Comparison of ENCODE assay signal across 9 cellular contexts in the genomic region with DNA sequence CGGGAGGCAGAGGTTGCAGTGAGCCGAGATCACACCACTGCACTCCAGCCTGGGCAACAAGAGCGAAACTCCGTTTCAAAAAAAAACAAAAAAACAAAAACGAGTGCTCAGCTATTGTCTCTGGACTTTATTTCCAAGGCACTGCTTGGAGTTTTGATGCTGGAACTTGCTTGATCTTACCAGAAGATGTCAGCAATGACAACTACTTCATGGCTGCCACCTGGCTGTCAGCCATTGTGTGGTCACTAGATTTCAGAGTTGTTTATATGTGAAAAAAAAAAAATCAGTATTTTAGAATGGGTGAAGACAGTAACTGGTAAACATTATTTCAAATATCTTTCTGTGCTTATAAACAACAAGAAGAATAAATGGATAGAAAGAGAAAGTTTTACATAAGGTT. TPM values are rescaled to one million over a fixed set of nuclear protein-coding genes. Genes with fewer than 3 reads are reported as not detected.
A peak's percentile ranks its signal among the peaks of the same experiment; 100 is the strongest.
DNase-seq lines count a peak whose midpoint lies in the region; ATAC-seq and TF ChIP-seq lines count a peak whose summit lies in the region.
"Had no signal": no experiment of that assay in that cellular context is flagged by ENCODE, and none has a peak within 500 bp of the region (broad histone marks: within the 10 kb centered on the region; RNA-seq: fewer than 3 reads in every experiment).

No MANE protein-coding gene starts in this region.

- TF ChIP-seq CTCF in Calu3 (IDR thresholded peaks at IDR 0.05; ENCODE audit: unreplicated experiment) (no peak), GM23338 (conservative IDR thresholded peaks at IDR 0.05; ENCODE audit: low read depth in 2 of 2) (peak; percentile 63 to 79), Panc1 (IDR thresholded peaks at IDR 0.05) (peak; percentile 71), chondrocyte (IDR thresholded peaks at IDR 0.05) (peak; percentile 62)

- no peak overlapping the region for H3K4me3 Mint-ChIP-seq in Calu3 (ENCODE audit: low read depth, unreplicated experiment)
- H3K4me3 Mint-ChIP-seq in GM23338 = no peak overlapping the region
- no peak overlapping the region for H3K4me3 Mint-ChIP-seq in chondrocyte (ENCODE audit: unreplicated experiment)

- H3K4me1 Mint-ChIP-seq in Calu3 (ENCODE audit: low read depth, unreplicated experiment) (no peaks in the 10 kb centered on the region), GM23338 (no peaks in the 10 kb centered on the region), chondrocyte (ENCODE audit: low read depth) (no peaks in the 10 kb centered on the region)

- H3K27ac ChIP-seq in GM23338 (ENCODE audit: low read depth) (no peak overlapping the region), Panc1 (ENCODE audit: low read length) (no peak overlapping the region)
- H3K27ac ChIP-seq: SJSA1 had no signal

- H2AFZ ChIP-seq in GM23338 = no peak overlapping the region

- intact Hi-C loops in Calu3 (cut with micrococcal nuclease; ENCODE audit: unreplicated experiment) = loop anchor here (1.0 kb wide), 1 partner anchor 50 kb away; no protein-coding TSS in a partner anchor
- intact Hi-C loops in Panc1 (cut with micrococcal nuclease; ENCODE audit: unreplicated experiment) = no loop called here

- no peak overlapping the region for H3K4me3 ChIP-seq in GM23338
- H3K4me3 ChIP-seq in Panc1 (ENCODE audit: low read depth in 2 of 2, low read length in 2 of 2) = no peak overlapping the region
- H3K4me3 ChIP-seq in skeletal muscle cell (ENCODE audit: low read depth, low read length) = no peak overlapping the region
- H3K4me3 ChIP-seq: SJSA1 had no signal

- ATAC-seq in GM23338 (peak; percentile 66), Panc1 (peak; percentile 85), GM19455 (IDR thresholded peaks at IDR 0.05; ENCODE audit: unreplicated experiment) (no peak), HG03442 (IDR thresholded peaks at IDR 0.05; ENCODE audit: unreplicated experiment) (no peak)

- H3K27me3 Mint-ChIP-seq in Calu3 (ENCODE audit: unreplicated experiment) (peaks cover 47% of the 10 kb centered on the region), GM23338 (ENCODE audit: insufficient read depth, low read depth, poor library complexity) (peaks cover 1% of the 10 kb centered on the region), chondrocyte (ENCODE audit: low read depth) (peaks cover 40% of the 10 kb centered on the region)

- POLR2A ChIA-PET in Panc1 (lab: Charles Lee) = no interaction called here

- BruUV-seq in Calu3 (replicated peaks; lab: Mats Ljungman, UMichigan) (no TSS peak), Panc1 (replicated peaks; lab: Mats Ljungman, UMichigan) (no TSS peak)

- H3K36me3 ChIP-seq in GM23338 (ENCODE audit: insufficient read depth) (no peaks in the 10 kb centered on the region), Panc1 (ENCODE audit: control insufficient read depth, insufficient read depth, low read length) (no peaks in the 10 kb centered on the region)
- H3K36me3 ChIP-seq: SJSA1 had no signal

- CTCF ChIA-PET in Calu3 (lab: Charles Lee) = interaction anchor here (1.0 kb wide), 1 partner anchor 51 kb away, joined by 3 read pairs; no protein-coding TSS in a partner anchor
- CTCF ChIA-PET in Panc1 (lab: Charles Lee) = interaction anchor here (0.7 to 1.2 kb wide), 5 partner anchors 49 to 639 kb away, joined by 3 to 5 read pairs (median 4); no protein-coding TSS in a partner anchor

- H3K36me3 Mint-ChIP-seq in Calu3 (ENCODE audit: insufficient read depth, unreplicated experiment) (no peaks in the 10 kb centered on the region), GM23338 (ENCODE audit: low read depth) (no peaks in the 10 kb centered on the region), chondrocyte (ENCODE audit: low read depth) (no peaks in the 10 kb centered on the region)

- H3K79me2 ChIP-seq in GM23338 (replicated peaks; ENCODE audit: insufficient read depth) = no peaks in the 10 kb centered on the region

- H3K9me3 Mint-ChIP-seq in Calu3 (ENCODE audit: low read depth, unreplicated experiment) = no peaks in the 10 kb centered on the region
- H3K9me3 Mint-ChIP-seq in GM23338 = no peaks in the 10 kb centered on the region
- no peaks in the 10 kb centered on the region for H3K9me3 Mint-ChIP-seq in chondrocyte (ENCODE audit: low read depth)

- no peak overlapping the region for H3K4me2 ChIP-seq in GM23338

- H3K27me3 ChIP-seq in GM23338 (ENCODE audit: insufficient read depth) (peaks cover 6% of the 10 kb centered on the region; the same call in 1 of the 2 replicates), Panc1 (ENCODE audit: control insufficient read depth, insufficient read depth, low read length) (peaks cover 18% of the 10 kb centered on the region)

- DNase-seq in Calu3 (peak; percentile 10), GM23338 (ENCODE audit: low spot score) (peak; percentile 69), Panc1 (ENCODE audit: low read depth, low spot score) (no peak), chondrocyte (ENCODE audit: low spot score) (no peak), skeletal muscle cell (ENCODE audit: low read depth) (peak; percentile 14), dedifferentiated amniotic fluid mesenchymal stem cell (ENCODE audit: extremely low spot score) (no peak)

- in situ Hi-C loops in Panc1 (cut with HindIII; ENCODE audit: low pct_unique_long_range_greater_than_20kb, low sequenced_read_pairs) = no loop called here

- H3K4me1 ChIP-seq in GM23338 (ENCODE audit: insufficient read depth) = no peaks in the 10 kb centered on the region
- no peaks in the 10 kb centered on the region for H3K4me1 ChIP-seq in Panc1 (ENCODE audit: control insufficient read depth, insufficient read depth, low read length)
- H3K4me1 ChIP-seq: SJSA1 had no signal

- H4K20me1 ChIP-seq in GM23338 (replicated peaks; ENCODE audit: insufficient read depth) = peaks cover 3% of the 10 kb centered on the region

- no peaks in the 10 kb centered on the region for H3K9me2 ChIP-seq in GM23338 (ENCODE audit: insufficient read depth)

- H3K9me3 ChIP-seq in Panc1 (ENCODE audit: control insufficient read depth, insufficient read depth, low read depth, low read length) = no peaks in the 10 kb centered on the region
- H3K9me3 ChIP-seq: SJSA1 had no signal

- H3K27ac Mint-ChIP-seq in Calu3 (ENCODE audit: unreplicated experiment) (no peak overlapping the region), GM23338 (no peak overlapping the region), chondrocyte (ENCODE audit: unreplicated experiment) (no peak overlapping the region)

- no peaks in the 10 kb centered on the region for H3F3A ChIP-seq in GM23338 (replicated peaks; ENCODE audit: low read depth)

TF ChIP-seq in GM23338, 12 proteins besides CTCF, POLR2A, EP300 and RAD21:
- TF ChIP-seq ZNF331 (CRISPR knock-in tag; IDR thresholded peaks at IDR 0.05; ENCODE audit: low read depth) = no peak
- TF ChIP-seq, protein P1, sequence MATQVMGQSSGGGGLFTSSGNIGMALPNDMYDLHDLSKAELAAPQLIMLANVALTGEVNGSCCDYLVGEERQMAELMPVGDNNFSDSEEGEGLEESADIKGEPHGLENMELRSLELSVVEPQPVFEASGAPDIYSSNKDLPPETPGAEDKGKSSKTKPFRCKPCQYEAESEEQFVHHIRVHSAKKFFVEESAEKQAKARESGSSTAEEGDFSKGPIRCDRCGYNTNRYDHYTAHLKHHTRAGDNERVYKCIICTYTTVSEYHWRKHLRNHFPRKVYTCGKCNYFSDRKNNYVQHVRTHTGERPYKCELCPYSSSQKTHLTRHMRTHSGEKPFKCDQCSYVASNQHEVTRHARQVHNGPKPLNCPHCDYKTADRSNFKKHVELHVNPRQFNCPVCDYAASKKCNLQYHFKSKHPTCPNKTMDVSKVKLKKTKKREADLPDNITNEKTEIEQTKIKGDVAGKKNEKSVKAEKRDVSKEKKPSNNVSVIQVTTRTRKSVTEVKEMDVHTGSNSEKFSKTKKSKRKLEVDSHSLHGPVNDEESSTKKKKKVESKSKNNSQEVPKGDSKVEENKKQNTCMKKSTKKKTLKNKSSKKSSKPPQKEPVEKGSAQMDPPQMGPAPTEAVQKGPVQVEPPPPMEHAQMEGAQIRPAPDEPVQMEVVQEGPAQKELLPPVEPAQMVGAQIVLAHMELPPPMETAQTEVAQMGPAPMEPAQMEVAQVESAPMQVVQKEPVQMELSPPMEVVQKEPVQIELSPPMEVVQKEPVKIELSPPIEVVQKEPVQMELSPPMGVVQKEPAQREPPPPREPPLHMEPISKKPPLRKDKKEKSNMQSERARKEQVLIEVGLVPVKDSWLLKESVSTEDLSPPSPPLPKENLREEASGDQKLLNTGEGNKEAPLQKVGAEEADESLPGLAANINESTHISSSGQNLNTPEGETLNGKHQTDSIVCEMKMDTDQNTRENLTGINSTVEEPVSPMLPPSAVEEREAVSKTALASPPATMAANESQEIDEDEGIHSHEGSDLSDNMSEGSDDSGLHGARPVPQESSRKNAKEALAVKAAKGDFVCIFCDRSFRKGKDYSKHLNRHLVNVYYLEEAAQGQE (IDR thresholded peaks at IDR 0.05; ENCODE audit: unreplicated experiment) = peak; percentile 27

RNA-seq across cellular contexts. Expression of gene OR4D1, which starts 26.3 kb away (rescaled TPM):
- not detected in 2 replicates for total RNA-seq in Calu3 (2022)
- total RNA-seq in GM23338 (2014; rRNA removed; shearing (Covaris generic)) = 0.08 and 0.10 TPM in 2 replicates
- 0.37 and 0.50 TPM in 2 replicates for polyA plus RNA-seq in GM23338 (2016; fragmentation: Nextera tagmentation; extraction: Ambion mirVana)
- 0.05 TPM for total RNA-seq in Panc1 (2021; ENCODE audit: unreplicated experiment)
- polyA plus RNA-seq in Panc1 (2012; ENCODE audit: insufficient read length) = 0.08 TPM
- total RNA-seq in chondrocyte = not detected in 3 replicates

RNA-seq across cellular contexts. Expression of gene DYNLL2, which starts 38.7 kb away (rescaled TPM):
- total RNA-seq in Calu3 (2022) = 24.8 and 29.2 TPM in 2 replicates
- 29.0 and 30.0 TPM in 2 replicates for total RNA-seq in GM23338 (2014; rRNA removed; shearing (Covaris generic))
- 5.1 and 5.5 TPM in 2 replicates for polyA plus RNA-seq in GM23338 (2016; fragmentation: Nextera tagmentation; extraction: Ambion mirVana)
- 19.8 TPM for total RNA-seq in Panc1 (2021; ENCODE audit: unreplicated experiment)
- 21.5 TPM for polyA plus RNA-seq in Panc1 (2012; ENCODE audit: insufficient read length)
- 15.7 to 17.1 TPM (median 16.0 TPM) in 3 replicates for total RNA-seq in chondrocyte

RNA-seq across cellular contexts. Expression of gene OR4D2, which starts 44.9 kb away (rescaled TPM):
- total RNA-seq in Calu3 (2022) = not detected in 2 replicates
- total RNA-seq in GM23338 (2014; rRNA removed; shearing (Covaris generic)) = not detected in 2 replicates
- not detected in 2 replicates for polyA plus RNA-seq in GM23338 (2016; fragmentation: Nextera tagmentation; extraction: Ambion mirVana)
- total RNA-seq in Panc1 (2021; ENCODE audit: unreplicated experiment) = not detected
- polyA plus RNA-seq in Panc1 (2012; ENCODE audit: insufficient read length) = not detected
- total RNA-seq in chondrocyte = not detected in 3 replicates
- total RNA-seq: SJSA1 had no signal

Comparison
In these comparisons a context has a peak if more than half of its experiments do, and no peak if none do; other contexts are left out.
1. DNase-seq: peak in Calu3 (single experiment), GM23338 (single experiment) and skeletal muscle cell (single experiment); none in Panc1 (single experiment), chondrocyte (single experiment) and dedifferentiated amniotic fluid mesenchymal stem cell (single experiment).
2. ATAC-seq: peak in GM23338 (single experiment) and Panc1 (single experiment); none in GM19455 (single experiment) and HG03442 (single experiment).